2 cellular contexts compared by ENCODE assay signal in the genomic region with DNA sequence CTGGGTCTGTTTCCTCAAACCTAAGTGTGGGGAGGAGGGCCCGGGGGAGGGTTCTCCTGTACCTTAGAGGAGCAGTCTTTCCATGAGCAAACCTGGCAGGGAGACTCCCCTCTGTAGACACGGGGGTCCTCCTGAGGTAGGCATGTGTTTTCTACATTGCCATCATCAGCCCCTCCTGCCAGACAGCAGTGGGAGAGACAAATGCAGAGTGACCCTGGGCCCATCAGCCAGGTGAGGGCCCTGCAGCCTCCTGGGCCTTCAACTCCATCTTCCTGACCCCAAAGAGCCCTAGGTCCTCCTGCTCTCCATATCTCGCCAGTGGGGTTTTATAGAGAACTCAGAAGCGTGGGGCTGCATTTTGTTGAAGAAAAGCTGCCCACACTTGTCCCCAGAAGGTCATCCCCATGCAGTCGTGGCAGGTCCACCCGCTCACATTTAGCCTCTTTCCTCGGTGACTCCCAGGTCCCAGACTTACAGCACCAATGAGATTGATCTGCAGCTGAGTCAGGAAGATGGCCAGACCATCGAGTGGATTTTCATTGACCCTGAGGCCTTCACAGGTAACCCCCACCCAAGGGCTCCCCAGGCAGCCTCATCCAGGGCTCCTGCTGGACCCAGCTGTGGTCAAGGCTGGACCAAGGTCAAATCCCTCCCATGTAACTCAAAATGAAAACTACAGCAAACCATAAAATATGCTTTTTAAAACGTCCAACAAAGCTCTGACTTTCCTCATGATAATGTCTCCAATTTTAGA.
A peak's percentile ranks its signal among the peaks of the same experiment; 100 is the strongest.
TF ChIP-seq lines count a peak whose summit lies in the region.

No MANE protein-coding gene starts in this region.

TF ChIP-seq in HCT116, 20 proteins besides CTCF, POLR2A, EP300 and RAD21:
- TF ChIP-seq EZH2 (IDR thresholded peaks at IDR 0.05): no peak
- no peak for TF ChIP-seq ELF1 (IDR thresholded peaks at IDR 0.05; ENCODE audit: borderline replicate concordance, low read depth)
- TF ChIP-seq POLR2AphosphoS5 (IDR thresholded peaks at IDR 0.05; ENCODE audit: low read depth, low read length): peak; percentile 5; the same call in 1 of the 2 replicates
- no peak for TF ChIP-seq ZBTB33 (IDR thresholded peaks at IDR 0.05; ENCODE audit: extremely low read depth, insufficient replicate concordance, low read length)

TF ChIP-seq in HepG2, 621 proteins besides CTCF, POLR2A, EP300 and RAD21:
- TF ChIP-seq HNRNPK (IDR thresholded peaks at IDR 0.05; ENCODE audit: low read depth, low read length, poor library complexity, severe bottlenecking) (no peak), ZBTB4 (CRISPR knock-in tag; IDR thresholded peaks at IDR 0.05; ENCODE audit: borderline replicate concordance) (no peak), ZFP36L2 (CRISPR knock-in tag; IDR thresholded peaks at IDR 0.05) (no peak), ZNF687 (CRISPR knock-in tag; IDR thresholded peaks at IDR 0.05) (no peak), GMEB1 (CRISPR knock-in tag; IDR thresholded peaks at IDR 0.05; ENCODE audit: borderline replicate concordance) (no peak), RBAK (CRISPR knock-in tag; IDR thresholded peaks at IDR 0.05) (no peak), ATF4 (CRISPR knock-in tag; IDR thresholded peaks at IDR 0.05) (no peak), AKAP8 (CRISPR knock-in tag; IDR thresholded peaks at IDR 0.05) (peak; percentile 9; the same call in 1 of the 2 replicates), PAX8 (CRISPR knock-in tag; IDR thresholded peaks at IDR 0.05; ENCODE audit: borderline replicate concordance) (no peak), SIX1 (CRISPR knock-in tag; IDR thresholded peaks at IDR 0.05; ENCODE audit: borderline replicate concordance) (no peak)
- TF ChIP-seq, protein P1, sequence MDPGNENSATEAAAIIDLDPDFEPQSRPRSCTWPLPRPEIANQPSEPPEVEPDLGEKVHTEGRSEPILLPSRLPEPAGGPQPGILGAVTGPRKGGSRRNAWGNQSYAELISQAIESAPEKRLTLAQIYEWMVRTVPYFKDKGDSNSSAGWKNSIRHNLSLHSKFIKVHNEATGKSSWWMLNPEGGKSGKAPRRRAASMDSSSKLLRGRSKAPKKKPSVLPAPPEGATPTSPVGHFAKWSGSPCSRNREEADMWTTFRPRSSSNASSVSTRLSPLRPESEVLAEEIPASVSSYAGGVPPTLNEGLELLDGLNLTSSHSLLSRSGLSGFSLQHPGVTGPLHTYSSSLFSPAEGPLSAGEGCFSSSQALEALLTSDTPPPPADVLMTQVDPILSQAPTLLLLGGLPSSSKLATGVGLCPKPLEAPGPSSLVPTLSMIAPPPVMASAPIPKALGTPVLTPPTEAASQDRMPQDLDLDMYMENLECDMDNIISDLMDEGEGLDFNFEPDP (CRISPR knock-in tag; conservative IDR thresholded peaks at IDR 0.05): 0 out of 2 replicates have a peak, but pooled peaks have one; percentile 46
- TF ChIP-seq, protein P2, sequence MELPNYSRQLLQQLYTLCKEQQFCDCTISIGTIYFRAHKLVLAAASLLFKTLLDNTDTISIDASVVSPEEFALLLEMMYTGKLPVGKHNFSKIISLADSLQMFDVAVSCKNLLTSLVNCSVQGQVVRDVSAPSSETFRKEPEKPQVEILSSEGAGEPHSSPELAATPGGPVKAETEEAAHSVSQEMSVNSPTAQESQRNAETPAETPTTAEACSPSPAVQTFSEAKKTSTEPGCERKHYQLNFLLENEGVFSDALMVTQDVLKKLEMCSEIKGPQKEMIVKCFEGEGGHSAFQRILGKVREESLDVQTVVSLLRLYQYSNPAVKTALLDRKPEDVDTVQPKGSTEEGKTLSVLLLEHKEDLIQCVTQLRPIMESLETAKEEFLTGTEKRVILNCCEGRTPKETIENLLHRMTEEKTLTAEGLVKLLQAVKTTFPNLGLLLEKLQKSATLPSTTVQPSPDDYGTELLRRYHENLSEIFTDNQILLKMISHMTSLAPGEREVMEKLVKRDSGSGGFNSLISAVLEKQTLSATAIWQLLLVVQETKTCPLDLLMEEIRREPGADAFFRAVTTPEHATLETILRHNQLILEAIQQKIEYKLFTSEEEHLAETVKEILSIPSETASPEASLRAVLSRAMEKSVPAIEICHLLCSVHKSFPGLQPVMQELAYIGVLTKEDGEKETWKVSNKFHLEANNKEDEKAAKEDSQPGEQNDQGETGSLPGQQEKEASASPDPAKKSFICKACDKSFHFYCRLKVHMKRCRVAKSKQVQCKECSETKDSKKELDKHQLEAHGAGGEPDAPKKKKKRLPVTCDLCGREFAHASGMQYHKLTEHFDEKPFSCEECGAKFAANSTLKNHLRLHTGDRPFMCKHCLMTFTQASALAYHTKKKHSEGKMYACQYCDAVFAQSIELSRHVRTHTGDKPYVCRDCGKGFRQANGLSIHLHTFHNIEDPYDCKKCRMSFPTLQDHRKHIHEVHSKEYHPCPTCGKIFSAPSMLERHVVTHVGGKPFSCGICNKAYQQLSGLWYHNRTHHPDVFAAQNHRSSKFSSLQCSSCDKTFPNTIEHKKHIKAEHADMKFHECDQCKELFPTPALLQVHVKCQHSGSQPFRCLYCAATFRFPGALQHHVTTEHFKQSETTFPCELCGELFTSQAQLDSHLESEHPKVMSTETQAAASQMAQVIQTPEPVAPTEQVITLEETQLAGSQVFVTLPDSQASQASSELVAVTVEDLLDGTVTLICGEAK (IDR thresholded peaks at IDR 0.05): no peak
- TF ChIP-seq, protein P2 (CRISPR knock-in tag; IDR thresholded peaks at IDR 0.05): no peak
- TF ChIP-seq, protein P3, sequence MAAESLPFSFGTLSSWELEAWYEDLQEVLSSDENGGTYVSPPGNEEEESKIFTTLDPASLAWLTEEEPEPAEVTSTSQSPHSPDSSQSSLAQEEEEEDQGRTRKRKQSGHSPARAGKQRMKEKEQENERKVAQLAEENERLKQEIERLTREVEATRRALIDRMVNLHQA (CRISPR knock-in tag; IDR thresholded peaks at IDR 0.05): no peak
